8 cellular contexts compared by ENCODE assay signal in the genomic region with DNA sequence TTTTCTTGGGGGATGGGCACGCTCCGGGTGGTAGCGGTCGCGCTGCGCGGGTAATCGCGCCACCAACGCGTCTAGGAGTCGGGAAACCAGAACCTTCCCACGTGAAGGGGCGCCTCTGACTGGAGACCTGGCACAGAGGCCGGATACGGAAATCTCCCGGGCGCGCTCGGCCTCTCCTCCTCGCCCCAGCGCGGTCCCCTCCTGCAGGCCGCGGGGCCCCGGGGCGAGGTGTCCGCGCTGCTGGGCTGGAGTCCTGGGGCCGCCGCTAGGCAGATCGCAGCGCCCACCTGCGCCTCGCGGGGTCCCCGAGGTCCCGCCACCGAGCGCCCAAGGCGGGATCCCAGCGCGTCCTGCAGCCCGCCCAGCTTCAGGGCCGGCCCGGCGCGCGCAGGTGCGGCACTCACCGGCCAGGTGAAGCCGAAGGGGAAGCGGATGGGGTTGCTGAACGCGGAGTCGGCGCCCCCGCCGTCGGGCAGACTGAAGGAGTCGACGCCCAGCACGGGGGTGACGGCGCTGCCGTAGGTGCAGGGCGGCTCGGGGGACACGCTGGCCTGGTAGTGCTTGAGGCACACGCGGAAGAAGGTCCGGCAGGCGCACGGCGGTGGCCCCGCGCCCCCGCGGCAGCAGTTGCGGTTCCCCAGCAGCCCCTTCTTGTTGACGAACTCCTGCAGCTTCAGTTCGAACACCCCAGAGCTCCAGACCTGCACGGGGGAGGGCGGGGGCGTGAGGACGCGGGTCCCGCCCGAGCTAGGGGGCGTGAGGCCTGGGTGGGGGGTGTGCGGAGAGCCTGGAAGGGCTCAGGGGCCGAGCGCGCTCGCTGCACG. TPM values are rescaled to one million over a fixed set of nuclear protein-coding genes. Genes with fewer than 3 reads are reported as not detected.
DNase-seq lines count a peak whose midpoint lies in the region; ATAC-seq and TF ChIP-seq lines count a peak whose summit lies in the region.

No MANE protein-coding gene starts in this region.

- BruUV-seq in mammary epithelial cell (replicated peaks; lab: Mats Ljungman, UMichigan) = no TSS peak

- intact Hi-C loops in mammary epithelial cell (cut with micrococcal nuclease) (no loop called here), mucosa of descending colon (cut with DNase I, micrococcal nuclease) (no loop called here)

- peak; percentile 41 for DNase-seq in stimulated activated CD4-positive, alpha-beta T cell treated with anti-CD3 and anti-CD28 coated beads, Interleukin-15, amount 100 ng/mL, for 24 hours
- DNase-seq in stimulated activated CD4-positive, alpha-beta T cell treated with anti-CD3 and anti-CD28 coated beads, Interleukin-2, amount 100 ng/mL, for 48 hours = no peak
- peak; percentile 31 for DNase-seq in mammary epithelial cell
- peak in 2 of 3 donors; percentile 21 to 57 for DNase-seq in mucosa of descending colon
- DNase-seq in stimulated activated CD8-positive, alpha-beta memory T cell treated with anti-CD3 and anti-CD28 coated beads, Interleukin-4, amount 100 ng/mL, for 48 hours = no peak
- no peak for DNase-seq in NK-92 (lab: John Stamatoyannopoulos, UW; ENCODE audit: unreplicated experiment)

- in situ Hi-C loops in mammary epithelial cell (cut with MboI; ENCODE audit: low sequenced_read_pairs in 2 of 2) = loop anchor here in 1 of 2 donors (25.0 kb wide), 2 partner anchors 302 to 452 kb away; no protein-coding TSS in a partner anchor

- under 1% methylated on average over 16 of the region's 96 CpGs for WGBS in mammary epithelial cell (ENCODE audit: low coverage, missing lambda C conversion rate)

- CTCF ChIA-PET in mammary epithelial cell (lab: Charles Lee; ENCODE audit: low non-redundant PET) = interaction anchor here (0.6 kb wide), 1 partner anchor 452 kb away, joined by 5 read pairs; no protein-coding TSS in a partner anchor

- H3K4me3 ChIP-seq in mammary epithelial cell (replicated peaks in 1 of 3; ENCODE audit: insufficient read depth in 1 of 3, low read depth in 2 of 3, low read length in 3 of 3) (peak overlapping the region; percentile 61 to 87 (median 86)), mucosa of descending colon (peak overlapping the region; percentile 40)

- no peaks in the 10 kb centered on the region for H3K27me3 ChIP-seq in mammary epithelial cell (ENCODE audit: insufficient read depth, low read length)

- H3K4me1 ChIP-seq in mammary epithelial cell (ENCODE audit: insufficient read depth, low read length) (peaks cover 24% of the 10 kb centered on the region), mucosa of descending colon (ENCODE audit: low read depth) (peaks cover 50% of the 10 kb centered on the region)

- peaks cover 38% of the 10 kb centered on the region for H3K79me2 ChIP-seq in mammary epithelial cell (ENCODE audit: insufficient read depth, low read length)

- H3K36me3 ChIP-seq in mammary epithelial cell (ENCODE audit: insufficient read depth, low read length) (peaks cover 17% of the 10 kb centered on the region), mucosa of descending colon (ENCODE audit: low read depth) (no peaks in the 10 kb centered on the region)

- TF ChIP-seq CTCF in mammary epithelial cell (conservative IDR thresholded peaks at IDR 0.05 in 1 of 2, IDR thresholded peaks at IDR 0.05 in 1 of 2; ENCODE audit: extremely low read depth in 1 of 2, insufficient read depth in 1 of 2, low read depth in 1 of 2, low read length in 2 of 2) = no peak
- no peak for TF ChIP-seq CTCF in mucosa of descending colon (IDR thresholded peaks at IDR 0.05)

- peak overlapping the region; percentile 88 for H3K4me2 ChIP-seq in mammary epithelial cell (ENCODE audit: insufficient read depth, low read depth, low read length)

- H3K9ac ChIP-seq in mammary epithelial cell (ENCODE audit: insufficient read depth, low read length) = peak overlapping the region; percentile 53

- no peaks in the 10 kb centered on the region for H4K20me1 ChIP-seq in mammary epithelial cell (ENCODE audit: insufficient read depth, low read length)

- dilution Hi-C loops in mammary epithelial cell (cut with HindIII; ENCODE audit: low sequenced_read_pairs) = no loop called here

- ATAC-seq in mucosa of descending colon (peak; percentile 5), GM19351 (IDR thresholded peaks at IDR 0.05; ENCODE audit: unreplicated experiment) (no peak), GM18868 (IDR thresholded peaks at IDR 0.05; ENCODE audit: unreplicated experiment) (no peak)

- H3K27ac ChIP-seq in mammary epithelial cell (ENCODE audit: insufficient read depth, low read depth, low read length) = peak overlapping the region; percentile 32

- peak overlapping the region; percentile 73 for H2AFZ ChIP-seq in mammary epithelial cell (ENCODE audit: low read depth, low read length)

- no peaks in the 10 kb centered on the region for H3K9me3 ChIP-seq in mammary epithelial cell (replicated peaks; ENCODE audit: insufficient read depth, low read length)
- no peaks in the 10 kb centered on the region for H3K9me3 ChIP-seq in mucosa of descending colon

RNA-seq across cellular contexts. Expression of a gene that starts 1.6 kb away (rescaled TPM):
- total RNA-seq in mammary epithelial cell = 10 to 100 TPM; 27.5 to 45.8 TPM
- polyA plus RNA-seq in mammary epithelial cell = 10.9 TPM
- 8.7 TPM for polyA minus RNA-seq in mammary epithelial cell
- total RNA-seq in mucosa of descending colon = 10 to 100 TPM; 11.0 to 24.0 (median 16.5) TPM

RNA-seq across cellular contexts. Expression of a gene that starts 17.2 kb away (rescaled TPM):
- total RNA-seq in mammary epithelial cell (10 to 100 TPM; 27.3 to 29.7 TPM), mucosa of descending colon (10 to 100 TPM; 30.7 to 40.0 (median 38.3) TPM)
- polyA plus RNA-seq in mammary epithelial cell = 11.3 TPM
- 45.2 TPM for polyA minus RNA-seq in mammary epithelial cell

Comparison
In these comparisons a context has a peak if more than half of its experiments do, and no peak if none do; other contexts are left out.
1. DNase-seq: peak in stimulated activated CD4-positive, alpha-beta T cell treated with anti-CD3 and anti-CD28 coated beads, Interleukin-15, amount 100 ng/mL, for 24 hours (single experiment), mammary epithelial cell (single experiment) and mucosa of descending colon (2 of 3); none in stimulated activated CD4-positive, alpha-beta T cell treated with anti-CD3 and anti-CD28 coated beads, Interleukin-2, amount 100 ng/mL, for 48 hours (0 of 2), stimulated activated CD8-positive, alpha-beta memory T cell treated with anti-CD3 and anti-CD28 coated beads, Interleukin-4, amount 100 ng/mL, for 48 hours (single experiment) and NK-92 (single experiment).